Comparison of ENCODE assay signal across 21 cellular contexts in the genomic region with DNA sequence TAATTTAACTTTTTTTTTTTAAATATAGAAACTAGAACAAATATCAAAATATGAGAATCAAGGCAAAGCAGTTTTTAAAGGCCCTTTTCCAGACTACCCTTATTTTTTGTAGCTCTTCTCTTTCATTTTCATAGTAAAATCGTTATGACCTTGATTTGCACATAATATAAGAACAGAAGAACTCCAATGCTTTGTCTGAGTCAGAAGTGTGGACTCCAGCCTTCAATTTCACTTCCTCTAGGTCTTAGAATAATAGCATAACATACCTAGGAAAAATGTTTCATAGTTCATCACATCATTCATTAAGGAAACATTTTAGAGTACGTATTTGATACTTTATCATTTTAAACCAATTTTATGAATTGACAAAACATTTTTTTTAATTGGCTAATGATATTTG.
A peak's percentile ranks its signal among the peaks of the same experiment; 100 is the strongest.
DNase-seq lines count a peak whose midpoint lies in the region; ATAC-seq lines count a peak whose summit lies in the region.
"Had no signal": no experiment of that assay in that cellular context is flagged by ENCODE, and none has a peak within 500 bp of the region (broad histone marks: within the 10 kb centered on the region; RNA-seq: fewer than 3 reads in every experiment).

No MANE protein-coding gene starts in this region.

- no peaks in the 10 kb centered on the region for H3K9me3 ChIP-seq in CD8-positive, alpha-beta memory T cell (ENCODE audit: low read length)
- H3K9me3 ChIP-seq: upper lobe of right lung had no signal

- no peak overlapping the region for H3K4me3 ChIP-seq in CD8-positive, alpha-beta memory T cell (ENCODE audit: low read length)
- H3K4me3 ChIP-seq: neural progenitor cell, upper lobe of right lung had no signal

- DNase-seq in activated T-helper 2 cell treated with anti-CD3 and anti-CD28 coated beads, Interferon-gamma antibody, Interleukin-2, Interleukin-4, amounts not matched to agents 10 μg/mL and 5 μg/mL and 100 μg/mL, durations not matched to agents 14 hours and 24 hours and 36 hours (ENCODE audit: low spot score) = no peak
- DNase-seq in natural killer cell treated with Interleukin-12 subunit alpha and Interleukin-12 subunit beta and Interleukin-15 and Interleukin-18, amount 100 ng/mL, for 72 hours (ENCODE audit: low spot score) = no peak
- DNase-seq in CD8-positive, alpha-beta memory T cell = no peak
- no peak for DNase-seq in activated CD4-positive, alpha-beta T cell treated with anti-CD3 and anti-CD28 coated beads for 4 hours
- DNase-seq in T1000 (lab: John Stamatoyannopoulos, UW) = no peak
- DNase-seq: activated CD4-positive, alpha-beta memory T cell treated with anti-CD3 and anti-CD28 coated beads, Interleukin-2, amount 10 ng/mL, durations not matched to agents 7 days and 5 days; activated T-cell treated with anti-CD3 and anti-CD28 coated beads, Interleukin-2, amount 50 U/mL, for 48 hours; COR-L47; NCI-H1105; NCI-H2081; NCI-H524 treated with DMSO at 0.1 percent for 48 hours; SHP77 treated with DMSO at 0.1 percent for 48 hours; stimulated activated CD4-positive, alpha-beta T cell treated with anti-CD3 and anti-CD28 coated beads, Interleukin-4, amount 100 ng/mL, for 24 hours; T-helper 1 cell; upper lobe of right lung had no signal

- ATAC-seq in GM18511 (IDR thresholded peaks at IDR 0.05; ENCODE audit: unreplicated experiment) = peak; percentile 60
- ATAC-seq in HG03442 (IDR thresholded peaks at IDR 0.05; ENCODE audit: unreplicated experiment) = peak; percentile 52
- peak in 1 of 2 donors; percentile 66 for ATAC-seq in natural killer cell treated with Interleukin-12 subunit alpha and Interleukin-12 subunit beta and Interleukin-15 and Interleukin-18, amount 100 ng/mL, for 72 hours
- ATAC-seq in HG02852 (IDR thresholded peaks at IDR 0.05; ENCODE audit: unreplicated experiment) = no peak
- ATAC-seq: left lobe of liver, upper lobe of right lung had no signal

- no peak overlapping the region for H3K4me3 Mint-ChIP-seq in activated T-helper 2 cell treated with anti-CD3 and anti-CD28 coated beads, Interferon-gamma antibody, Interleukin-2, Interleukin-4, amounts not matched to agents 10 μg/mL and 5 μg/mL and 100 μg/mL, durations not matched to agents 14 hours and 24 hours and 36 hours (ENCODE audit: low read depth)
- H3K4me3 Mint-ChIP-seq in natural killer cell treated with Interleukin-12 subunit alpha and Interleukin-12 subunit beta and Interleukin-15 and Interleukin-18, amount 100 ng/mL, for 72 hours = peak overlapping the region; percentile 62
- H3K4me3 Mint-ChIP-seq in CD8-positive, alpha-beta memory T cell = peak overlapping the region in 1 of 7 donors; percentile 15
- H3K4me3 Mint-ChIP-seq: activated CD4-positive, alpha-beta memory T cell treated with anti-CD3 and anti-CD28 coated beads, Interleukin-2, amount 10 ng/mL, durations not matched to agents 7 days and 5 days; neural progenitor cell had no signal

- peaks cover 10% of the 10 kb centered on the region for H3K4me1 Mint-ChIP-seq in activated T-helper 2 cell treated with anti-CD3 and anti-CD28 coated beads, Interferon-gamma antibody, Interleukin-2, Interleukin-4, amounts not matched to agents 10 μg/mL and 5 μg/mL and 100 μg/mL, durations not matched to agents 14 hours and 24 hours and 36 hours (ENCODE audit: low read depth)
- H3K4me1 Mint-ChIP-seq in natural killer cell treated with Interleukin-12 subunit alpha and Interleukin-12 subunit beta and Interleukin-15 and Interleukin-18, amount 100 ng/mL, for 72 hours (ENCODE audit: low read depth in 2 of 2) = peaks cover 16 to 32% of the 10 kb centered on the region in 2 donors
- peaks cover 19 to 44% (median 36%) of the 10 kb centered on the region in 3 donors for H3K4me1 Mint-ChIP-seq in CD8-positive, alpha-beta memory T cell
- H3K4me1 Mint-ChIP-seq: neural progenitor cell had no signal

- H3K27me3 ChIP-seq in CD8-positive, alpha-beta memory T cell (ENCODE audit: insufficient read depth, low read length, poor library complexity, severe bottlenecking) = no peaks in the 10 kb centered on the region
- H3K27me3 ChIP-seq: neural progenitor cell, upper lobe of right lung had no signal

- H3K27ac ChIP-seq in CD8-positive, alpha-beta memory T cell (ENCODE audit: low read depth, low read length) = no peak overlapping the region
- H3K27ac ChIP-seq: KMS-11, neural progenitor cell, upper lobe of right lung had no signal

- POLR2A ChIA-PET in CD8-positive, alpha-beta memory T cell (lab: Charles Lee) = no interaction called here

- peaks cover 56% of the 10 kb centered on the region for H3K36me3 Mint-ChIP-seq in activated T-helper 2 cell treated with anti-CD3 and anti-CD28 coated beads, Interferon-gamma antibody, Interleukin-2, Interleukin-4, amounts not matched to agents 10 μg/mL and 5 μg/mL and 100 μg/mL, durations not matched to agents 14 hours and 24 hours and 36 hours (ENCODE audit: low read depth)
- H3K36me3 Mint-ChIP-seq in natural killer cell treated with Interleukin-12 subunit alpha and Interleukin-12 subunit beta and Interleukin-15 and Interleukin-18, amount 100 ng/mL, for 72 hours = peaks cover 35% of the 10 kb centered on the region
- peaks cover 3 to 71% (median 14%) of the 10 kb centered on the region in 3 donors for H3K36me3 Mint-ChIP-seq in CD8-positive, alpha-beta memory T cell

- H3K9me3 Mint-ChIP-seq in activated T-helper 2 cell treated with anti-CD3 and anti-CD28 coated beads, Interferon-gamma antibody, Interleukin-2, Interleukin-4, amounts not matched to agents 10 μg/mL and 5 μg/mL and 100 μg/mL, durations not matched to agents 14 hours and 24 hours and 36 hours = no peaks in the 10 kb centered on the region
- H3K9me3 Mint-ChIP-seq in natural killer cell treated with Interleukin-12 subunit alpha and Interleukin-12 subunit beta and Interleukin-15 and Interleukin-18, amount 100 ng/mL, for 72 hours = no peaks in the 10 kb centered on the region
- no peaks in the 10 kb centered on the region for H3K9me3 Mint-ChIP-seq in CD8-positive, alpha-beta memory T cell
- H3K9me3 Mint-ChIP-seq: activated CD4-positive, alpha-beta memory T cell treated with anti-CD3 and anti-CD28 coated beads, Interleukin-2, amount 10 ng/mL, durations not matched to agents 7 days and 5 days; neural progenitor cell had no signal

- no peaks in the 10 kb centered on the region for H3K27me3 Mint-ChIP-seq in activated T-helper 2 cell treated with anti-CD3 and anti-CD28 coated beads, Interferon-gamma antibody, Interleukin-2, Interleukin-4, amounts not matched to agents 10 μg/mL and 5 μg/mL and 100 μg/mL, durations not matched to agents 14 hours and 24 hours and 36 hours (ENCODE audit: low read depth)
- no peaks in the 10 kb centered on the region for H3K27me3 Mint-ChIP-seq in natural killer cell treated with Interleukin-12 subunit alpha and Interleukin-12 subunit beta and Interleukin-15 and Interleukin-18, amount 100 ng/mL, for 72 hours
- H3K27me3 Mint-ChIP-seq in CD8-positive, alpha-beta memory T cell = no peaks in the 10 kb centered on the region
- H3K27me3 Mint-ChIP-seq: activated CD4-positive, alpha-beta memory T cell treated with anti-CD3 and anti-CD28 coated beads, Interleukin-2, amount 10 ng/mL, durations not matched to agents 7 days and 5 days had no signal

- H3K4me1 ChIP-seq in CD8-positive, alpha-beta memory T cell (ENCODE audit: insufficient read depth, low read length) = no peaks in the 10 kb centered on the region
- H3K4me1 ChIP-seq: neural progenitor cell, upper lobe of right lung had no signal

- CTCF ChIA-PET in CD8-positive, alpha-beta memory T cell (lab: Charles Lee) = no interaction called here

- peaks cover 34% of the 10 kb centered on the region for H3K36me3 ChIP-seq in CD8-positive, alpha-beta memory T cell (ENCODE audit: insufficient read depth, low read length)

- H3K27ac Mint-ChIP-seq in activated T-helper 2 cell treated with anti-CD3 and anti-CD28 coated beads, Interferon-gamma antibody, Interleukin-2, Interleukin-4, amounts not matched to agents 10 μg/mL and 5 μg/mL and 100 μg/mL, durations not matched to agents 14 hours and 24 hours and 36 hours = peak overlapping the region; percentile 36
- peak overlapping the region; percentile 70 to 83 for H3K27ac Mint-ChIP-seq in natural killer cell treated with Interleukin-12 subunit alpha and Interleukin-12 subunit beta and Interleukin-15 and Interleukin-18, amount 100 ng/mL, for 72 hours
- H3K27ac Mint-ChIP-seq in CD8-positive, alpha-beta memory T cell = peak overlapping the region in 2 of 8 donors; percentile 7 to 39
- H3K27ac Mint-ChIP-seq: activated CD4-positive, alpha-beta memory T cell treated with anti-CD3 and anti-CD28 coated beads, Interleukin-2, amount 10 ng/mL, durations not matched to agents 7 days and 5 days; neural progenitor cell had no signal

- intact Hi-C loops in activated T-helper 2 cell treated with anti-CD3 and anti-CD28 coated beads, Interferon-gamma antibody, Interleukin-2, Interleukin-4, amounts not matched to agents 10 μg/mL and 5 μg/mL and 100 μg/mL, durations not matched to agents 14 hours and 24 hours and 36 hours (cut with micrococcal nuclease) = no loop called here
